8 cellular contexts compared by ENCODE assay signal in the genomic region with DNA sequence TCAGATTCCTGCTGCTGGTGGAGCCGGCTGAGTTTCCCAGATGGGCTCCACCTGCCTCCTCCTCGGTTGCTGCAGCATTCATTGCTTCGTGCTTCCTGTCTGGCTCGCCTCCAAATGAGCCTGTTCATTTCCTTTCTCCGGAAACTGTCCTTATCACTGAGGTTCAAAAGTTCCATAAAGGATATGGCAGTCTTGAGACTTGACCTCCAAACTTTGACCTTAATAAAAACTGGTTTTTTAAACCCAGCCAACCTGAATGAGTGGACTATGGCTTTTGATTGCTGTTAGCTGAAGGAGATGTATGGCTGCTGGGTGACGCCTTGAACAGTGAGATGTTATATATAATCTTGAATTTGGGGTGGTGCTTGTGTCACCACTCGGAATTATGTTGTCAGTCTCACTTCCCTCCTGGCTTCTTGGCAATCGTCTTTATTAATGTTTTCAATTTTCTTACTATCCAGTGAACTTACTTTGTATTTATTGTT.
A peak's percentile ranks its signal among the peaks of the same experiment; 100 is the strongest.
DNase-seq lines count a peak whose midpoint lies in the region; ATAC-seq and TF ChIP-seq lines count a peak whose summit lies in the region.

No MANE protein-coding gene starts in this region.

- H3K4me1 ChIP-seq in ascending aorta = peaks cover 36 to 81% of the 10 kb centered on the region in 2 donors
- H3K4me1 ChIP-seq in lung (ENCODE audit: control insufficient read depth in 2 of 2, insufficient read depth in 2 of 2, low read length in 2 of 2) = peaks cover 35 to 62% of the 10 kb centered on the region in 2 donors

- peak overlapping the region in 1 of 2 donors; percentile 23 for H3K4me3 ChIP-seq in ascending aorta
- H3K4me3 ChIP-seq in lung = no peak overlapping the region

- no peaks in the 10 kb centered on the region for H3K36me3 ChIP-seq in ascending aorta
- H3K36me3 ChIP-seq in lung (ENCODE audit: control insufficient read depth in 2 of 2, insufficient read depth in 2 of 2, low read length in 2 of 2) = no peaks in the 10 kb centered on the region

- intact Hi-C loops in ascending aorta (cut with DNase I) = loop anchor here (2.0 kb wide), 1 partner anchor 20 kb away; no protein-coding TSS in a partner anchor

- peak overlapping the region; percentile 75 to 88 for H3K27ac ChIP-seq in ascending aorta
- peak overlapping the region; percentile 58 to 68 for H3K27ac ChIP-seq in lung (ENCODE audit: low read depth in 1 of 2, low read length in 1 of 2)

- WGBS in lung, 2 donors = 3 to 9% methylated on average over 8 of the region's 8 CpGs

- TF ChIP-seq CTCF in ascending aorta (IDR thresholded peaks at IDR 0.05) = no peak
- TF ChIP-seq CTCF in lung (IDR thresholded peaks at IDR 0.05; ENCODE audit: control extremely low read depth, extremely low read depth) = no peak

- no peaks in the 10 kb centered on the region for H3K9me3 ChIP-seq in ascending aorta
- H3K9me3 ChIP-seq in lung (ENCODE audit: control insufficient read depth in 2 of 2, insufficient read depth in 1 of 2, low read length in 1 of 2) = no peaks in the 10 kb centered on the region

- H3K27me3 ChIP-seq in ascending aorta (no peaks in the 10 kb centered on the region), lung (ENCODE audit: control insufficient read depth, insufficient read depth) (no peaks in the 10 kb centered on the region)

- ATAC-seq in lung (ENCODE audit: insufficient read depth, low FRiP score) (no peak), HG02840 (IDR thresholded peaks at IDR 0.05; ENCODE audit: low FRiP score, unreplicated experiment) (no peak)

- DNase-seq in NCI-H82 (lab: John Stamatoyannopoulos, UW) = peak; percentile 48
- DNase-seq in NCI-H82 treated with DMSO at 0.1 percent for 48 hours (lab: John Stamatoyannopoulos, UW; ENCODE audit: unreplicated experiment) = no peak
- peak; percentile 64 for DNase-seq in NCI-H748 treated with DMSO at 0.1 percent for 48 hours (lab: John Stamatoyannopoulos, UW)
- peak in 1 of 2 donors; percentile 60 for DNase-seq in ascending aorta (ENCODE audit: low spot score in 2 of 2)
- peak; percentile 51 for DNase-seq in lung (ENCODE audit: low spot score)
- DNase-seq in SIG-M5 (lab: John Stamatoyannopoulos, UW) = no peak
- no peak for DNase-seq in effector CD4-positive, alpha-beta T cell

Comparison
In these comparisons a context has a peak if more than half of its experiments do, and no peak if none do; other contexts are left out.
1. DNase-seq: peak in NCI-H82 (single experiment), NCI-H748 treated with DMSO at 0.1 percent for 48 hours (single experiment) and lung (single experiment); none in NCI-H82 treated with DMSO at 0.1 percent for 48 hours (single experiment), SIG-M5 (single experiment) and effector CD4-positive, alpha-beta T cell (single experiment).